In genomic region chr11:132245558-132246385, GRCh38 we compare ENCODE assay signal across 15 cellular contexts.
DNase-seq lines count a peak whose midpoint lies in the region; ATAC-seq and TF ChIP-seq lines count a peak whose summit lies in the region.
"Had no signal": no experiment of that assay in that cellular context is flagged by ENCODE, and none has a peak within 500 bp of the region (broad histone marks: within the 10 kb centered on the region; RNA-seq: fewer than 3 reads in every experiment).

No MANE protein-coding gene starts in this region.

- H3K27ac Mint-ChIP-seq in WTC11 (no peak overlapping the region; the same call in 1 of the 2 replicates), neural crest cell (ENCODE audit: unreplicated experiment) (peak overlapping the region; percentile 54)
- H3K27ac Mint-ChIP-seq: CD14-positive monocyte had no signal

- H3K27me3 Mint-ChIP-seq in WTC11 (ENCODE audit: low read depth) (no peaks in the 10 kb centered on the region), neural crest cell (ENCODE audit: low read depth) (no peaks in the 10 kb centered on the region)

- no peak for TF ChIP-seq CTCF in WTC11 (IDR thresholded peaks at IDR 0.05)
- TF ChIP-seq CTCF in neural crest cell (conservative IDR thresholded peaks at IDR 0.05) = no peak

- H3K4me1 Mint-ChIP-seq in WTC11 = peaks cover 34% of the 10 kb centered on the region
- peaks cover 21% of the 10 kb centered on the region for H3K4me1 Mint-ChIP-seq in neural crest cell
- H3K4me1 Mint-ChIP-seq: CD14-positive monocyte had no signal

- peaks cover 10% of the 10 kb centered on the region for H3K9me3 Mint-ChIP-seq in WTC11
- H3K9me3 Mint-ChIP-seq in neural crest cell = no peaks in the 10 kb centered on the region

- ATAC-seq in WTC11 (peak; percentile 64), HG02623 (IDR thresholded peaks at IDR 0.05; ENCODE audit: unreplicated experiment) (no peak), HG02885 (IDR thresholded peaks at IDR 0.05; ENCODE audit: poor library complexity, unreplicated experiment) (no peak)

- CTCF ChIA-PET in WTC11 (lab: Charles Lee) = interaction anchor here (1.2 kb wide), 1 partner anchor 33 kb away, joined by 3 read pairs; no protein-coding TSS in a partner anchor

- no peak overlapping the region for H3K4me3 Mint-ChIP-seq in WTC11
- H3K4me3 Mint-ChIP-seq in neural crest cell = no peak overlapping the region
- H3K4me3 Mint-ChIP-seq: CD14-positive monocyte had no signal

- POLR2A ChIA-PET in WTC11 (lab: Charles Lee) = no interaction called here

- H3K36me3 Mint-ChIP-seq in WTC11 = peaks cover 3% of the 10 kb centered on the region; the same call in 1 of the 2 replicates
- no peaks in the 10 kb centered on the region for H3K36me3 Mint-ChIP-seq in neural crest cell (ENCODE audit: low read depth)
- H3K36me3 Mint-ChIP-seq: CD14-positive monocyte had no signal

- DNase-seq in Ammon's horn (ENCODE audit: low spot score) = peak; percentile 79
- no peak for DNase-seq in WTC11 (ENCODE audit: low spot score)
- DNase-seq in hippocampal formation (lab: John Stamatoyannopoulos, UW) = peak; percentile 23 to 43
- DNase-seq in neural crest cell (ENCODE audit: low read depth, low spot score) = no peak
- no peak for DNase-seq in foreskin melanocyte
- DNase-seq in ecto neural progenitor cell (ENCODE audit: low spot score) = no peak
- DNase-seq: Caco-2, Karpas-422, MM.1S, NCI-H1930, NCI-H524, SJCRH30 had no signal

TF ChIP-seq in WTC11, 78 proteins besides CTCF, POLR2A, EP300 and RAD21 (continues in another document):
- TF ChIP-seq ATF1 (CRISPR knock-in tag; IDR thresholded peaks at IDR 0.05) (no peak), OVOL2 (CRISPR knock-in tag; IDR thresholded peaks at IDR 0.05; ENCODE audit: borderline replicate concordance) (no peak), RORB (CRISPR knock-in tag; IDR thresholded peaks at IDR 0.05) (no peak), SOX15 (CRISPR knock-in tag; IDR thresholded peaks at IDR 0.05) (no peak), RELA (CRISPR knock-in tag; IDR thresholded peaks at IDR 0.05; ENCODE audit: borderline replicate concordance) (no peak), JUN (CRISPR knock-in tag; IDR thresholded peaks at IDR 0.05) (no peak), ATF3 (CRISPR knock-in tag; conservative IDR thresholded peaks at IDR 0.05) (no peak), STAT6 (CRISPR knock-in tag; conservative IDR thresholded peaks at IDR 0.05; ENCODE audit: low read depth) (no peak), PRRX2 (CRISPR knock-in tag; IDR thresholded peaks at IDR 0.05) (no peak), ARID4B (CRISPR knock-in tag; IDR thresholded peaks at IDR 0.05; ENCODE audit: borderline replicate concordance) (no peak), ESRRA (CRISPR knock-in tag; IDR thresholded peaks at IDR 0.05; ENCODE audit: borderline replicate concordance) (no peak), TCF7 (CRISPR knock-in tag; IDR thresholded peaks at IDR 0.05; ENCODE audit: low read depth) (no peak), ELF4 (CRISPR knock-in tag; IDR thresholded peaks at IDR 0.05; ENCODE audit: low read depth) (no peak), NR3C1 (CRISPR knock-in tag; conservative IDR thresholded peaks at IDR 0.05; ENCODE audit: low read depth) (no peak), NFE2L1 (CRISPR knock-in tag; IDR thresholded peaks at IDR 0.05) (no peak), ZNF416 (CRISPR knock-in tag; IDR thresholded peaks at IDR 0.05) (no peak), FOXK1 (CRISPR knock-in tag; IDR thresholded peaks at IDR 0.05) (no peak), PRDM15 (CRISPR knock-in tag; IDR thresholded peaks at IDR 0.05) (no peak)

Comparison
In these comparisons a context has a peak if more than half of its experiments do, and no peak if none do; other contexts are left out.
1. DNase-seq: peak in Ammon's horn (single experiment) and hippocampal formation (2 of 2); none in WTC11 (single experiment), neural crest cell (single experiment), foreskin melanocyte (single experiment) and ecto neural progenitor cell (single experiment).